In genomic region chr10:78817361-78817760, GRCh38 we compare ENCODE assay signal across 19 cellular contexts.
DNase-seq lines count a peak whose midpoint lies in the region; ATAC-seq, FAIRE-seq and TF ChIP-seq lines count a peak whose summit lies in the region.
"Had no signal": no experiment of that assay in that cellular context is flagged by ENCODE, and none has a peak within 500 bp of the region (broad histone marks: within the 10 kb centered on the region; RNA-seq: fewer than 3 reads in every experiment).

No MANE protein-coding gene starts in this region.

- H3K18ac ChIP-seq in H1 (ENCODE audit: extremely low read depth, low read length) = no peak overlapping the region
- H3K18ac ChIP-seq in mesenchymal stem cell (ENCODE audit: low read depth in 1 of 2, low read length in 2 of 2) = no peak overlapping the region

- no peak for DNase-seq in A549 (ENCODE audit: low read depth in 1 of 2, low spot score in 1 of 2)
- peak; percentile 18 to 38 for DNase-seq in NOMO-1 (lab: John Stamatoyannopoulos, UW; ENCODE audit: unreplicated experiment in 2 of 2)
- DNase-seq in H1 (ENCODE audit: low read depth in 1 of 2, low spot score in 2 of 2) = no peak
- peak; percentile 16 for DNase-seq in mesenchymal stem cell
- DNase-seq in effector CD8-positive, alpha-beta T cell (lab: John Stamatoyannopoulos, UW) = no peak
- DNase-seq in AG08396 (ENCODE audit: low spot score) = no peak
- DNase-seq in stimulated activated naive CD8-positive, alpha-beta T cell treated with anti-CD3 and anti-CD28 coated beads, Interleukin-15, Interleukin-2, amounts not matched to agents 100 U/mL and 50 U/mL, for 24 hours = no peak
- DNase-seq in kidney = no peak
- DNase-seq: activated CD4-positive, alpha-beta T cell treated with anti-CD3 and anti-CD28 coated beads, Interleukin-2, amount 10 ng/mL, durations not matched to agents 24 days and 14 days; activated naive CD4-positive, alpha-beta T cell treated with anti-CD3 and anti-CD28 coated beads for 36 hours; brain microvascular endothelial cell; esophagus squamous epithelium; NCI-H1417 treated with DMSO at 0.1 percent for 48 hours; NCI-H226; stimulated activated CD4-positive, alpha-beta T cell treated with anti-CD3 and anti-CD28 coated beads, Interleukin-15, amount 100 ng/mL, for 24 hours; stimulated activated naive CD4-positive, alpha-beta T cell treated with Interleukin-2 at 50 U/mL for 16 hours; upper lobe of left lung had no signal

- no peak for ATAC-seq in A549
- no peak for ATAC-seq in stimulated activated naive CD8-positive, alpha-beta T cell treated with anti-CD3 and anti-CD28 coated beads, Interleukin-15, Interleukin-2, amounts not matched to agents 100 U/mL and 50 U/mL, for 24 hours

- H3K27ac ChIP-seq in A549 = peak overlapping the region in 1 of 2 experiments; percentile 61; a peak in 3 of 6 replicates
- H3K27ac ChIP-seq in H1 (ENCODE audit: low read depth, low read length) = no peak overlapping the region
- H3K27ac ChIP-seq in mesenchymal stem cell (ENCODE audit: low read length, poor library complexity, severe bottlenecking) = no peak overlapping the region
- no peak overlapping the region for H3K27ac ChIP-seq in kidney (ENCODE audit: low read depth in 2 of 2, low read length in 2 of 2)
- H3K27ac ChIP-seq: brain microvascular endothelial cell, KMS-11, SJSA1, upper lobe of left lung had no signal

- H2BK120ac ChIP-seq in H1 (replicated peaks; ENCODE audit: low read depth, low read length) = no peak overlapping the region
- no peak overlapping the region for H2BK120ac ChIP-seq in mesenchymal stem cell (ENCODE audit: low read depth, low read length)

- FAIRE-seq in A549 (lab: Jason Lieb, UNC) = no peak
- no peak for FAIRE-seq in H1 (lab: Jason Lieb, UNC)
- FAIRE-seq in kidney (lab: Jason Lieb, UNC) = no peak

- H3K4me3 ChIP-seq in A549 (no peak overlapping the region), H1 (ENCODE audit: extremely low read depth in 1 of 4, insufficient read depth in 2 of 4, low read depth in 3 of 4, low read length in 4 of 4) (no peak overlapping the region), mesenchymal stem cell (ENCODE audit: insufficient read depth in 1 of 2, low read depth in 1 of 2, low read length in 2 of 2) (no peak overlapping the region), kidney (ENCODE audit: low read length in 2 of 2) (no peak overlapping the region)
- H3K4me3 ChIP-seq: esophagus squamous epithelium, SJSA1, upper lobe of left lung had no signal

- H2BK5ac ChIP-seq in H1 (ENCODE audit: low read depth, low read length) (no peak overlapping the region), mesenchymal stem cell (ENCODE audit: low read depth, low read length, poor library complexity, severe bottlenecking) (no peak overlapping the region)

- H3K36me3 ChIP-seq in H1 (ENCODE audit: control insufficient read depth in 2 of 4, insufficient read depth in 4 of 4, low read length in 3 of 4) (no peaks in the 10 kb centered on the region), mesenchymal stem cell (ENCODE audit: control insufficient read depth in 1 of 2, insufficient read depth in 2 of 2, low read depth in 1 of 2, low read length in 2 of 2) (no peaks in the 10 kb centered on the region), kidney (ENCODE audit: control insufficient read depth in 1 of 2, insufficient read depth in 2 of 2, low read length in 2 of 2) (no peaks in the 10 kb centered on the region)
- H3K36me3 ChIP-seq: brain microvascular endothelial cell, esophagus squamous epithelium, SJSA1, upper lobe of left lung had no signal

- H2AK5ac ChIP-seq in H1 (ENCODE audit: low read depth, low read length) = no peak overlapping the region
- no peak overlapping the region for H2AK5ac ChIP-seq in mesenchymal stem cell (ENCODE audit: low read length, severe bottlenecking)

- H3K9ac ChIP-seq in H1 (replicated peaks in 1 of 4; ENCODE audit: extremely low read depth in 1 of 4, low read depth in 3 of 4, low read length in 3 of 4) (no peak overlapping the region), mesenchymal stem cell (ENCODE audit: low read length) (no peak overlapping the region), kidney (ENCODE audit: low read length in 2 of 2) (no peak overlapping the region)
- H3K9ac ChIP-seq: KMS-11 had no signal

- H3K23ac ChIP-seq in H1 (ENCODE audit: insufficient read length) (no peak overlapping the region), mesenchymal stem cell (ENCODE audit: low read length in 2 of 2) (no peak overlapping the region)

- no peak for TF ChIP-seq CTCF in A549 (IDR thresholded peaks at IDR 0.05)
- no peak for TF ChIP-seq CTCF in H1 (IDR thresholded peaks at IDR 0.05; ENCODE audit: control extremely low read depth in 1 of 3, insufficient read depth in 1 of 3, low read depth in 1 of 3, low read length in 3 of 3)
- TF ChIP-seq CTCF in kidney (IDR thresholded peaks at IDR 0.05; ENCODE audit: borderline replicate concordance, extremely low read depth, insufficient read depth) = no peak

- H3K9me3 ChIP-seq in A549 (0 out of 3 replicates have a peak, but pooled peaks cover under 1% of the 10 kb centered on the region), H1 (ENCODE audit: insufficient read depth in 2 of 2, low read depth in 1 of 2, low read length in 1 of 2) (no peaks in the 10 kb centered on the region), mesenchymal stem cell (ENCODE audit: control insufficient read depth, low read length) (peaks cover 2% of the 10 kb centered on the region), kidney (ENCODE audit: control insufficient read depth in 1 of 2, low read length in 2 of 2) (peaks cover 0 to 3% of the 10 kb centered on the region in 2 donors)
- H3K9me3 ChIP-seq: esophagus squamous epithelium, SJSA1, upper lobe of left lung had no signal

- H4K5ac ChIP-seq in H1 (ENCODE audit: insufficient read length, low read depth, low read length) = no peak overlapping the region

- intact Hi-C loops in kidney (cut with DNase I) = no loop called here

- H3K27me3 ChIP-seq in H1 (replicated peaks in 1 of 4; ENCODE audit: control insufficient read depth in 3 of 4, extremely low read depth in 1 of 4, insufficient read depth in 3 of 4, low read length in 3 of 4) (no peaks in the 10 kb centered on the region), mesenchymal stem cell (ENCODE audit: control insufficient read depth in 1 of 2, insufficient read depth in 1 of 2, low read length in 2 of 2) (peaks cover 5 to 7% of the 10 kb centered on the region in 2 experiments)
- H3K27me3 ChIP-seq: esophagus squamous epithelium, SJSA1, upper lobe of left lung had no signal

- no peak overlapping the region for H4K8ac ChIP-seq in H1 (ENCODE audit: extremely low read depth, insufficient read depth, low read length)
- H4K8ac ChIP-seq in mesenchymal stem cell (ENCODE audit: low read length) = no peak overlapping the region

- H3K14ac ChIP-seq in H1 (ENCODE audit: insufficient read length) (no peak overlapping the region), mesenchymal stem cell (ENCODE audit: low read length in 2 of 2) (no peak overlapping the region)

- CTCF ChIA-PET in A549 (lab: Yijun Ruan, JAX) = no interaction called here
- CTCF ChIA-PET in H1 (lab: Charles Lee; ENCODE audit: partially characterized antibody) = interaction anchor here (0.7 kb wide), 1 partner anchor 144 kb away, joined by 3 read pairs; no protein-coding TSS in a partner anchor

- H3K23me2 ChIP-seq in H1 (ENCODE audit: low read depth, low read length) = no peaks in the 10 kb centered on the region; the same call in 1 of the 2 replicates

- no peak overlapping the region for H4K91ac ChIP-seq in H1 (replicated peaks; ENCODE audit: insufficient read length, low read length)
- no peak overlapping the region for H4K91ac ChIP-seq in mesenchymal stem cell (ENCODE audit: low read length)

- no peaks in the 10 kb centered on the region for H3K79me2 ChIP-seq in H1 (ENCODE audit: control insufficient read depth in 1 of 2, insufficient read depth in 2 of 2, low read length in 2 of 2)

- WGBS in A549 (ENCODE audit: missing lambda C conversion rate) = 84% methylated on average over 3 of the region's 3 CpGs
- 60% methylated on average over 3 of the region's 3 CpGs; no CpG with 5 or more reads in 1 of the 2 experiments for WGBS in H1 (ENCODE audit: extremely low coverage in 1 of 2, insufficient coverage in 1 of 2, insufficient read length in 1 of 2, insufficient replicate concordance in 2 of 2, low coverage in 1 of 2, low lambda C conversion rate in 2 of 2, missing lambda C conversion rate in 1 of 2), 2 experiments
- WGBS in mesenchymal stem cell = 69% methylated on average over 3 of the region's 3 CpGs

- no peaks in the 10 kb centered on the region for H3K79me1 ChIP-seq in H1 (ENCODE audit: low read depth, low read length)
- H3K79me1 ChIP-seq in mesenchymal stem cell (replicated peaks; ENCODE audit: low read length, poor library complexity, severe bottlenecking) = no peaks in the 10 kb centered on the region

- TF ChIP-seq RAD21 in A549 (conservative IDR thresholded peaks at IDR 0.05 in 1 of 2, IDR thresholded peaks at IDR 0.05 in 1 of 2) = no peak
- no peak for TF ChIP-seq RAD21 in H1 (IDR thresholded peaks at IDR 0.05 in 1 of 2, conservative IDR thresholded peaks at IDR 0.05 in 1 of 2; ENCODE audit: low read depth in 2 of 2, low read length in 2 of 2)

- POLR2A ChIA-PET in A549 (lab: Yijun Ruan, JAX) = no interaction called here
- POLR2A ChIA-PET in H1 (lab: Charles Lee; ENCODE audit: partially characterized antibody) = interaction anchor here (0.7 to 0.8 kb wide), 2 partner anchors 372 to 553 kb away, joined by 3 read pairs; no protein-coding TSS in a partner anchor

- H2BK15ac ChIP-seq in H1 (ENCODE audit: low read length) = no peak overlapping the region
- H2BK15ac ChIP-seq in mesenchymal stem cell (ENCODE audit: low read depth, poor library complexity, severe bottlenecking) = no peak overlapping the region

- no peak overlapping the region for H2BK20ac ChIP-seq in H1 (ENCODE audit: low read length)

- TF ChIP-seq POLR2A in A549 (IDR thresholded peaks at IDR 0.05; ENCODE audit: low read length) (no peak), H1 (IDR thresholded peaks at IDR 0.05; ENCODE audit: control extremely low read depth in 1 of 2, low read depth in 2 of 2, low read length in 2 of 2) (no peak)

- H3K56ac ChIP-seq in H1 (replicated peaks; ENCODE audit: insufficient read length, low read depth, low read length) = no peak overlapping the region

- H2AFZ ChIP-seq in H1 (ENCODE audit: low read length) (no peak overlapping the region), mesenchymal stem cell (ENCODE audit: low read depth, low read length) (no peak overlapping the region)

- peaks cover 30% of the 10 kb centered on the region for H3K4me1 ChIP-seq in A549
- H3K4me1 ChIP-seq in H1 (replicated peaks in 1 of 4; ENCODE audit: control insufficient read depth in 3 of 4, insufficient read depth in 4 of 4, low read length in 3 of 4) = peaks cover 0 to 12% (median 10%) of the 10 kb centered on the region in 4 experiments; a peak in 5 of 7 replicates
- H3K4me1 ChIP-seq in mesenchymal stem cell (ENCODE audit: control insufficient read depth, insufficient read depth, low read depth, low read length) = no peaks in the 10 kb centered on the region
- H3K4me1 ChIP-seq in kidney (ENCODE audit: control insufficient read depth in 1 of 2, insufficient read depth in 1 of 2, low read depth in 1 of 2, low read length in 2 of 2) = no peaks in the 10 kb centered on the region

- H2BK12ac ChIP-seq in H1 (ENCODE audit: low read depth, low read length) = no peak overlapping the region; the same call in 1 of the 2 replicates
- no peak overlapping the region for H2BK12ac ChIP-seq in mesenchymal stem cell (ENCODE audit: low read length in 2 of 2)

- H3K4me2 ChIP-seq in A549 (peak overlapping the region; percentile 53; the same call in 2 of the 3 replicates), H1 (ENCODE audit: insufficient read depth in 1 of 2, low read depth in 2 of 2, low read length in 2 of 2) (peak overlapping the region; percentile 0 to 19; a peak in 1 of 4 replicates), mesenchymal stem cell (ENCODE audit: low read length, poor library complexity, severe bottlenecking) (no peak overlapping the region)
- H3K4me2 ChIP-seq: KMS-11 had no signal

- TF ChIP-seq EP300 in A549 (IDR thresholded peaks at IDR 0.05) (no peak), H1 (IDR thresholded peaks at IDR 0.05; ENCODE audit: borderline replicate concordance in 1 of 2, low read depth in 2 of 2, low read length in 2 of 2) (no peak)

- no peak overlapping the region for H3K4ac ChIP-seq in H1 (replicated peaks; ENCODE audit: insufficient read length, low read depth, low read length)
- no peak overlapping the region for H3K4ac ChIP-seq in mesenchymal stem cell (ENCODE audit: low read depth in 1 of 2, low read length in 2 of 2)

- H4K20me1 ChIP-seq in H1 (replicated peaks in 1 of 2; ENCODE audit: control insufficient read depth in 1 of 2, insufficient read depth in 2 of 2, low read length in 2 of 2) = no peaks in the 10 kb centered on the region

Comparison
In these comparisons a context has a peak if more than half of its experiments do, and no peak if none do; other contexts are left out.
1. DNase-seq: peak in NOMO-1 (2 of 2) and mesenchymal stem cell (single experiment); none in A549 (0 of 2), H1 (0 of 2), effector CD8-positive, alpha-beta T cell (single experiment), AG08396 (single experiment), stimulated activated naive CD8-positive, alpha-beta T cell treated with anti-CD3 and anti-CD28 coated beads, Interleukin-15, Interleukin-2, amounts not matched to agents 100 U/mL and 50 U/mL, for 24 hours (single experiment) and kidney (single experiment).
2. Of the 18 proteins assayed by ChIP-seq in both H1 and A549: peak only in H1: CEBPB; only in A549: none; in both: MAFK; in neither: 16.